ENCODE assay signal across 1 cellular context in genomic region chr7:41702635-41703371, GRCh38.
TF ChIP-seq lines count a peak whose summit lies in the region.

Gene INHBA, minus strand, starts transcription at chr7:41703090. Its CDS starts 2,716 bp downstream, at chr7:41700374.

TF ChIP-seq in GM23338, 12 proteins besides CTCF, POLR2A, EP300 and RAD21 (continued from another document):
- TF ChIP-seq ZNF462 (CRISPR knock-in tag; IDR thresholded peaks at IDR 0.05) (no peak), NANOG (IDR thresholded peaks at IDR 0.05; ENCODE audit: borderline replicate concordance) (no peak)
